In genomic region chr9:20658677-20659473, GRCh38 we compare ENCODE assay signal across 1 cellular context.
A peak's percentile ranks its signal among the peaks of the same experiment; 100 is the strongest.
TF ChIP-seq lines count a peak whose summit lies in the region.

No MANE protein-coding gene starts in this region.

TF ChIP-seq in K562, 482 proteins besides CTCF, POLR2A, EP300 and RAD21 (continued from another document):
- TF ChIP-seq, protein P1, sequence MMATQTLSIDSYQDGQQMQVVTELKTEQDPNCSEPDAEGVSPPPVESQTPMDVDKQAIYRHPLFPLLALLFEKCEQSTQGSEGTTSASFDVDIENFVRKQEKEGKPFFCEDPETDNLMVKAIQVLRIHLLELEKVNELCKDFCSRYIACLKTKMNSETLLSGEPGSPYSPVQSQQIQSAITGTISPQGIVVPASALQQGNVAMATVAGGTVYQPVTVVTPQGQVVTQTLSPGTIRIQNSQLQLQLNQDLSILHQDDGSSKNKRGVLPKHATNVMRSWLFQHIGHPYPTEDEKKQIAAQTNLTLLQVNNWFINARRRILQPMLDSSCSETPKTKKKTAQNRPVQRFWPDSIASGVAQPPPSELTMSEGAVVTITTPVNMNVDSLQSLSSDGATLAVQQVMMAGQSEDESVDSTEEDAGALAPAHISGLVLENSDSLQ (IDR thresholded peaks at IDR 0.05), result peak; percentile 46; the same call in 1 of the 2 replicates
- TF ChIP-seq, protein P2, sequence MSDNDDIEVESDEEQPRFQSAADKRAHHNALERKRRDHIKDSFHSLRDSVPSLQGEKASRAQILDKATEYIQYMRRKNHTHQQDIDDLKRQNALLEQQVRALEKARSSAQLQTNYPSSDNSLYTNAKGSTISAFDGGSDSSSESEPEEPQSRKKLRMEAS (CRISPR knock-in tag; IDR thresholded peaks at IDR 0.05), result no peak
- peak in 2 of 3 experiments; percentile 12 to 28 for TF ChIP-seq YY1 (IDR thresholded peaks at IDR 0.05; ENCODE audit: borderline replicate concordance in 1 of 3, control insufficient read depth in 1 of 3, extremely low read depth in 1 of 3, insufficient read depth in 3 of 3, insufficient read length in 1 of 3, insufficient replicate concordance in 2 of 3, low read depth in 1 of 3, low read length in 2 of 3)
- no peak for TF ChIP-seq ZKSCAN8 (CRISPR knock-in tag; IDR thresholded peaks at IDR 0.05)
- 0 out of 2 replicates have a peak, but pooled peaks have one; percentile 19 for TF ChIP-seq POLR2H (tag; IDR thresholded peaks at IDR 0.05; ENCODE audit: low read depth)
